ENCODE assay signal across 1 cellular context in the genomic region with DNA sequence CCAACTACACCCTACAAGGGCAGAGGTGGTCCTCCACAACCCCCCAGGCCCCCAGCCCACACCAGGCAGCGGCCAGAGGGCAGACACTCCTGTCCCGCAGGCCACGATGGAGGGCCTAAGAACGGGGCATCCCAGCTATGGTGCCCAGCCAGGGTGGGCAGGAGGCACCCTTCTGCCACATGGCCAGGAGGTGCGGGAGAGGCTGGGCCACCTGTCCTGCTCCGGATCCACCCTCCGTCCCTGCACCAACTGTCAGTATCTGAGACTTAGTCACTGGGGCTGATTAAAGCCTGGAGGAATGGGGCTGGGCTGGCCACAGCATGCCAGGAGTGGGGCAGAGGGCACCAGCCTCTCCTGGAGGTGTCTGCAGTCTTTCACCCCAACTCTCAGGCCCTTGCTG.
TF ChIP-seq lines count a peak whose summit lies in the region.

No MANE protein-coding gene starts in this region.

TF ChIP-seq in IMR-90, 13 proteins besides CTCF, POLR2A, EP300 and RAD21:
- no peak for TF ChIP-seq RFX5 (IDR thresholded peaks at IDR 0.05; ENCODE audit: low read depth, low read length)
- TF ChIP-seq SMC3 (IDR thresholded peaks at IDR 0.05; ENCODE audit: low read depth, low read length) = no peak
- TF ChIP-seq, protein P1, sequence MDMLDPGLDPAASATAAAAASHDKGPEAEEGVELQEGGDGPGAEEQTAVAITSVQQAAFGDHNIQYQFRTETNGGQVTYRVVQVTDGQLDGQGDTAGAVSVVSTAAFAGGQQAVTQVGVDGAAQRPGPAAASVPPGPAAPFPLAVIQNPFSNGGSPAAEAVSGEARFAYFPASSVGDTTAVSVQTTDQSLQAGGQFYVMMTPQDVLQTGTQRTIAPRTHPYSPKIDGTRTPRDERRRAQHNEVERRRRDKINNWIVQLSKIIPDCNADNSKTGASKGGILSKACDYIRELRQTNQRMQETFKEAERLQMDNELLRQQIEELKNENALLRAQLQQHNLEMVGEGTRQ (IDR thresholded peaks at IDR 0.05; ENCODE audit: low read depth, low read length) = no peak
- TF ChIP-seq CEBPB (IDR thresholded peaks at IDR 0.05; ENCODE audit: low read depth, low read length) = no peak
- TF ChIP-seq, protein P2, sequence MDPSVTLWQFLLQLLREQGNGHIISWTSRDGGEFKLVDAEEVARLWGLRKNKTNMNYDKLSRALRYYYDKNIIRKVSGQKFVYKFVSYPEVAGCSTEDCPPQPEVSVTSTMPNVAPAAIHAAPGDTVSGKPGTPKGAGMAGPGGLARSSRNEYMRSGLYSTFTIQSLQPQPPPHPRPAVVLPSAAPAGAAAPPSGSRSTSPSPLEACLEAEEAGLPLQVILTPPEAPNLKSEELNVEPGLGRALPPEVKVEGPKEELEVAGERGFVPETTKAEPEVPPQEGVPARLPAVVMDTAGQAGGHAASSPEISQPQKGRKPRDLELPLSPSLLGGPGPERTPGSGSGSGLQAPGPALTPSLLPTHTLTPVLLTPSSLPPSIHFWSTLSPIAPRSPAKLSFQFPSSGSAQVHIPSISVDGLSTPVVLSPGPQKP (IDR thresholded peaks at IDR 0.05; ENCODE audit: borderline replicate concordance, low read depth, low read length) = no peak
- no peak for TF ChIP-seq NFE2L2 (IDR thresholded peaks at IDR 0.05; ENCODE audit: low read depth, low read length)
- TF ChIP-seq CHD1 (IDR thresholded peaks at IDR 0.05; ENCODE audit: low read depth, low read length) = no peak
- no peak for TF ChIP-seq MAFK (IDR thresholded peaks at IDR 0.05; ENCODE audit: low read depth, low read length)
- TF ChIP-seq RCOR1 (IDR thresholded peaks at IDR 0.05; ENCODE audit: insufficient replicate concordance, low read length) = no peak
- no peak for TF ChIP-seq BHLHE40 (IDR thresholded peaks at IDR 0.05; ENCODE audit: low read depth, low read length)
- TF ChIP-seq MAZ (IDR thresholded peaks at IDR 0.05; ENCODE audit: borderline replicate concordance, low read depth, low read length) = no peak
- no peak for TF ChIP-seq FOS (IDR thresholded peaks at IDR 0.05; ENCODE audit: low read depth, low read length)
- TF ChIP-seq MXI1 (IDR thresholded peaks at IDR 0.05; ENCODE audit: borderline replicate concordance, low read depth, low read length) = no peak
